In the genomic region with DNA sequence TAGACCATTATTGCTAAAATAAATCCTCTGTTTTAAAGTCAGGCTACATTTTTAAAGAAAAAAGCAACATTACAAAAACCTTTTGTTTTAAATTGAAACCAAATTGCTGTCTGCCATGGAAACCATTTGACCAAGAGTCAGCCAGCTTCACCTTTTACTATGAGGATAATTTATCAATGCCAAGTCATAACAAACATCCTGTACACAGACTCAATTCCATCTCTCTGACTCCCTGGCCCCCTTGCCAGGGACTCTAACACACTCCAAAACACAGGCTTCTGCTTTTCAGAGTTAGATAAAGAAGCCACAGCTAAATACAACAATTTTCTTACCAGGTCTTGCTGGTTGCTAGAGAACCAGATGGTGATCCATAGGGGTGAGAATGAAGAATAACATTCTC, we compare ENCODE assay signal across 11 cellular contexts.
DNase-seq lines count a peak whose midpoint lies in the region; TF ChIP-seq lines count a peak whose summit lies in the region.
"Had no signal": no experiment of that assay in that cellular context is flagged by ENCODE, and none has a peak within 500 bp of the region (broad histone marks: within the 10 kb centered on the region; RNA-seq: fewer than 3 reads in every experiment).

No MANE protein-coding gene starts in this region.

- peaks cover 5% of the 10 kb centered on the region for H3K27me3 Mint-ChIP-seq in glutamatergic neuron (ENCODE audit: unreplicated experiment)

- peaks cover 14 to 21% of the 10 kb centered on the region in 2 donors for H3K4me1 ChIP-seq in thyroid gland

- no peaks in the 10 kb centered on the region for H3K4me1 Mint-ChIP-seq in glutamatergic neuron (ENCODE audit: low read depth, unreplicated experiment)

- H3K27ac ChIP-seq in thyroid gland, result peak overlapping the region; percentile 8 to 67 (median 37)
- H3K27ac ChIP-seq: RWPE1 had no signal

- no peaks in the 10 kb centered on the region for H3K9me3 Mint-ChIP-seq in glutamatergic neuron (ENCODE audit: unreplicated experiment)

- no peak overlapping the region for H3K27ac Mint-ChIP-seq in glutamatergic neuron (ENCODE audit: unreplicated experiment)

- no peaks in the 10 kb centered on the region for H3K36me3 Mint-ChIP-seq in glutamatergic neuron (ENCODE audit: unreplicated experiment)

- intact Hi-C loops in thyroid gland (cut with DNase I), result no loop called here

- TF ChIP-seq CTCF in thyroid gland (IDR thresholded peaks at IDR 0.05), result no peak
- TF ChIP-seq CTCF in glutamatergic neuron (IDR thresholded peaks at IDR 0.05; ENCODE audit: partially characterized antibody, unreplicated experiment), result no peak

- no peaks in the 10 kb centered on the region for H3K36me3 ChIP-seq in thyroid gland

- no peaks in the 10 kb centered on the region for H3K27me3 ChIP-seq in thyroid gland
- H3K27me3 ChIP-seq: heart left ventricle had no signal

- H3K9me3 ChIP-seq in thyroid gland, result no peaks in the 10 kb centered on the region
- H3K9me3 ChIP-seq: heart left ventricle had no signal

- peak; percentile 38 for DNase-seq in DMS153 treated with DMSO at 0.1 percent for 48 hours (lab: John Stamatoyannopoulos, UW; ENCODE audit: unreplicated experiment)
- no peak for DNase-seq in DMS153 (lab: John Stamatoyannopoulos, UW)
- DNase-seq in amniotic epithelial cell (ENCODE audit: low read depth), result peak; percentile 49
- DNase-seq in iris pigment epithelial cell (ENCODE audit: low read depth), result peak; percentile 61
- no peak for DNase-seq in thyroid gland
- no peak for DNase-seq in glutamatergic neuron
- no peak for DNase-seq in iPS-NIHi11 (ENCODE audit: low spot score)
- DNase-seq in stimulated activated CD4-positive, alpha-beta T cell treated with anti-CD3 and anti-CD28 coated beads, Interleukin-4, amount 100 ng/mL, for 4 hours, result no peak
- DNase-seq: activated CD4-positive, alpha-beta T cell treated with anti-CD3 and anti-CD28 coated beads, Interleukin-2, amount 50 U/mL, for 1 hour; heart left ventricle had no signal

- H3K4me3 ChIP-seq in thyroid gland (replicated peaks in 1 of 3), result no peak overlapping the region
- H3K4me3 ChIP-seq: heart left ventricle had no signal

- no peak for TF ChIP-seq POLR2A in thyroid gland (IDR thresholded peaks at IDR 0.05)

- no peak overlapping the region for H3K4me3 Mint-ChIP-seq in glutamatergic neuron (ENCODE audit: unreplicated experiment)

Comparison
In these comparisons a context has a peak if more than half of its experiments do, and no peak if none do; other contexts are left out.
1. DNase-seq: peak in DMS153 treated with DMSO at 0.1 percent for 48 hours (single experiment), amniotic epithelial cell (single experiment) and iris pigment epithelial cell (single experiment); none in DMS153 (single experiment), thyroid gland (0 of 2), glutamatergic neuron (single experiment), iPS-NIHi11 (single experiment) and stimulated activated CD4-positive, alpha-beta T cell treated with anti-CD3 and anti-CD28 coated beads, Interleukin-4, amount 100 ng/mL, for 4 hours (0 of 2).